ENCODE assay signal across 20 cellular contexts in genomic region chrX:43897290-43897689, GRCh38. TPM values are rescaled to one million over a fixed set of nuclear protein-coding genes. Genes with fewer than 3 reads are reported as not detected.
"Had no signal": no experiment of that assay in that cellular context is flagged by ENCODE, and none has a peak within 500 bp of the region (broad histone marks: within the 10 kb centered on the region; RNA-seq: fewer than 3 reads in every experiment).

No MANE protein-coding gene starts in this region.

- H3K4me3 ChIP-seq: SJSA1, SK-N-MC had no signal

- H3K9ac ChIP-seq: KMS-11 had no signal

- H3K4me1 ChIP-seq: SJSA1 had no signal

- H3K4me2 ChIP-seq: KMS-11 had no signal

- DNase-seq: Kasumi-1, MM.1S, NCI-H1092 treated with DMSO at 0.1 percent for 48 hours, NCI-H1436, NCI-H187, NCI-H2029, NCI-H2081 treated with DMSO at 0.1 percent for 48 hours, NCI-H2171, NCI-H226, NCI-H510A, NCI-H524 treated with DMSO at 0.1 percent for 48 hours, NCI-H69, NCI-H774, Right ventricle myocardium superior, RPMI8226, SIG-M5 had no signal

- H3K9me3 ChIP-seq: SJSA1 had no signal

- H3K27ac ChIP-seq: KMS-11, SJSA1, SK-N-MC had no signal

- H3K27me3 ChIP-seq: SJSA1 had no signal

- H3K36me3 ChIP-seq: SJSA1 had no signal

RNA-seq across cellular contexts. Expression of gene MAOB, which starts 15.0 kb away (rescaled TPM):
- total RNA-seq: HT1080, SJSA1 had no signal
